In the genomic region with DNA sequence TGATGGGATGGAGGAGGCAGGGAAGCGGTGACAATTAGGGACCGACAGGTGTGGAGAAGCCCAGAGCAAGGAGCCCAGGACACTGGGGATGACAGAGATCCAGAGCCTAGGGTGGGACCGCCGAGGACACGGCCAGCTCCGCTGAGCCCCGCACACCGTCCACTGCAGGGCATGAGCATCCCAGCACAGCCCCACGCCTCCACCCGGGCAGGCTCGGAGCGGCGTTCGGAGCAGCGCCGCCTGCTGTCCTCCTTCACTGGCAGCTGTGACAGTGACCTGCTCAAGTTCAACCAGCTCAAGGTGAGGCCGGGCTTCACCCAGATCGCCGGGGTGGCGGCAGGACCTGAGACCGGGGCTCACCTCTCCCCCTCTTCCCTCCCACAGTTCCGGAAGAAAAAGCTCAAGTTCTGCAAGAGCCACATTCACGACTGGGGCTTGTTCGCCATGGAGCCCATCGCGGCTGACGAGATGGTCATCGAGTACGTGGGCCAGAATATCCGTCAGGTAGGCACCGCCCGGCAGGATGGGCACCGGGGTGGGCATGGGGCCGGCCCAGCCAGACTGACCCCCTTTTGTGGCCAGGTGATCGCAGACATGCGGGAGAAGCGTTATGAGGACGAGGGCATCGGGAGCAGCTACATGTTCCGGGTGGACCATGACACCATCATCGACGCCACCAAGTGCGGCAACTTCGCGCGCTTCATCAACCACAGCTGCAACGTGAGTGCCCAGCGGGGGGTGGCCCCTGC, we compare ENCODE assay signal across 1 cellular context.
TF ChIP-seq lines count a peak whose summit lies in the region.

No MANE protein-coding gene starts in this region.

TF ChIP-seq in WTC11, 78 proteins besides CTCF, POLR2A, EP300 and RAD21 (continued from another document):
- no peak for TF ChIP-seq ATF3 (CRISPR knock-in tag; conservative IDR thresholded peaks at IDR 0.05)
TF ChIP-seq in WTC11: peak in this region for 0.
